Comparison of ENCODE assay signal across 8 cellular contexts in genomic region chr2:39124000-39124769, GRCh38. TPM values are rescaled to one million over a fixed set of nuclear protein-coding genes. Genes with fewer than 3 reads are reported as not detected.
DNase-seq lines count a peak whose midpoint lies in the region; ATAC-seq and TF ChIP-seq lines count a peak whose summit lies in the region.

No MANE protein-coding gene starts in this region.

- no peaks in the 10 kb centered on the region for H3K27me3 Mint-ChIP-seq in endodermal cell (ENCODE audit: insufficient read depth)
- H3K27me3 Mint-ChIP-seq in mesothelial cell of epicardium (ENCODE audit: low read depth): no peaks in the 10 kb centered on the region

- H3K36me3 Mint-ChIP-seq in endodermal cell (ENCODE audit: low read depth): no peaks in the 10 kb centered on the region
- H3K36me3 Mint-ChIP-seq in mesothelial cell of epicardium: no peaks in the 10 kb centered on the region

- no peaks in the 10 kb centered on the region for H3K9me3 ChIP-seq in HUES48 (ENCODE audit: control insufficient read depth, insufficient read depth, low read length)
- no peaks in the 10 kb centered on the region for H3K9me3 ChIP-seq in endodermal cell (ENCODE audit: control insufficient read depth, low read length)

- H3K36me3 ChIP-seq in HUES48 (ENCODE audit: control insufficient read depth, insufficient read depth, low read length): no peaks in the 10 kb centered on the region
- no peaks in the 10 kb centered on the region for H3K36me3 ChIP-seq in endodermal cell (ENCODE audit: control insufficient read depth, insufficient read depth, low read length)

- H3K4me1 ChIP-seq in HUES48 (ENCODE audit: control insufficient read depth, insufficient read depth, low read length) (peaks cover 14% of the 10 kb centered on the region), endodermal cell (ENCODE audit: control insufficient read depth, insufficient read depth, low read length) (no peaks in the 10 kb centered on the region)

- H3K9me3 Mint-ChIP-seq in endodermal cell (no peaks in the 10 kb centered on the region), mesothelial cell of epicardium (no peaks in the 10 kb centered on the region)

- peaks cover 13% of the 10 kb centered on the region for H3K4me1 Mint-ChIP-seq in endodermal cell
- peaks cover 41% of the 10 kb centered on the region for H3K4me1 Mint-ChIP-seq in mesothelial cell of epicardium

- peak; percentile 55 for ATAC-seq in GM21423 (IDR thresholded peaks at IDR 0.05; ENCODE audit: unreplicated experiment)

- 0 to 1% methylated on average over 39 to 59 of the region's 59 CpGs for WGBS in endodermal cell (ENCODE audit: insufficient coverage in 1 of 2, insufficient read length in 1 of 2), 2 experiments

- DNase-seq in DMS 273 (lab: John Stamatoyannopoulos, UW; ENCODE audit: unreplicated experiment) (peak; percentile 100), NOMO-1 treated with dmso at 0.1 percent for 144 hours (lab: John Stamatoyannopoulos, UW; ENCODE audit: unreplicated experiment) (peak; percentile 91), endodermal cell (peak; percentile 99), mesothelial cell of epicardium (ENCODE audit: low spot score in 2 of 2, unreplicated experiment in 2 of 2) (peak; percentile 93 to 95)
- peak; percentile 92 for DNase-seq in activated CD8-positive, alpha-beta memory T cell treated with anti-CD3 and anti-CD28 coated beads, Interleukin-2, amount 50 U/mL, for 24 hours (ENCODE audit: extremely low read depth)
- peak; percentile 92 for DNase-seq in stimulated activated CD8-positive, alpha-beta memory T cell treated with anti-CD3 and anti-CD28 coated beads, Interleukin-15, amount 100 ng/mL, for 4 hours (ENCODE audit: low read depth in 2 of 2)

- peak overlapping the region; percentile 94 for H3K9ac ChIP-seq in HUES48 (ENCODE audit: low read depth, low read length)
- H3K9ac ChIP-seq in endodermal cell (ENCODE audit: extremely low read depth, low read length, poor library complexity, severe bottlenecking): peak overlapping the region; percentile 65

- no peaks in the 10 kb centered on the region for H3K27me3 ChIP-seq in HUES48 (ENCODE audit: control insufficient read depth, insufficient read depth, low read length)
- no peaks in the 10 kb centered on the region for H3K27me3 ChIP-seq in endodermal cell (ENCODE audit: control insufficient read depth, insufficient read depth, low read length, poor library complexity, severe bottlenecking)

- TF ChIP-seq CTCF in endodermal cell (conservative IDR thresholded peaks at IDR 0.05) (peak; percentile 90), mesothelial cell of epicardium (IDR thresholded peaks at IDR 0.05; ENCODE audit: unreplicated experiment) (no peak)

- H3K27ac Mint-ChIP-seq in endodermal cell (peak overlapping the region; percentile 98), mesothelial cell of epicardium (peak overlapping the region; percentile 100)

- peak overlapping the region; percentile 81 for H3K4me3 ChIP-seq in HUES48 (ENCODE audit: low read depth, low read length)
- peak overlapping the region; percentile 93 for H3K4me3 ChIP-seq in endodermal cell (ENCODE audit: low read length)

- peak overlapping the region; percentile 71 for H3K4me3 Mint-ChIP-seq in endodermal cell
- peak overlapping the region; percentile 87 for H3K4me3 Mint-ChIP-seq in mesothelial cell of epicardium

- H3K27ac ChIP-seq in HUES48 (ENCODE audit: low read depth, low read length) (peak overlapping the region; percentile 97), endodermal cell (ENCODE audit: low read depth, low read length) (peak overlapping the region; percentile 84)

RNA-seq across cellular contexts. Expression of gene SOS1, which starts 3.3 kb away (rescaled TPM):
- total RNA-seq in endodermal cell (10 to 100 TPM; 34.0 to 39.0 TPM), mesothelial cell of epicardium (47.6 to 54.5 TPM (median 53.0 TPM) in 3 replicates)
- polyA plus RNA-seq in endodermal cell (2013, experiment 1 of 2): 23.0 TPM
- 27.9 TPM for polyA plus RNA-seq in endodermal cell (2013, experiment 2 of 2)

Comparison
In these comparisons a context has a peak if more than half of its experiments do, and no peak if none do; other contexts are left out.
1. Peak in every context shown above with its lines: DNase-seq, ATAC-seq, H3K4me3 ChIP-seq and H3K27ac ChIP-seq.